14 cellular contexts compared by ENCODE assay signal in genomic region chr12:57147641-57147944, GRCh38. TPM values are rescaled to one million over a fixed set of nuclear protein-coding genes. Genes with fewer than 3 reads are reported as not detected.
DNase-seq lines count a peak whose midpoint lies in the region; ATAC-seq and TF ChIP-seq lines count a peak whose summit lies in the region.
"Had no signal": no experiment of that assay in that cellular context is flagged by ENCODE, and none has a peak within 500 bp of the region (broad histone marks: within the 10 kb centered on the region; RNA-seq: fewer than 3 reads in every experiment).

No MANE protein-coding gene starts in this region.

- no peak overlapping the region for H4K8ac ChIP-seq in neuronal stem cell (ENCODE audit: low read depth, low read length)

- TF ChIP-seq CTCF in chondrocyte (IDR thresholded peaks at IDR 0.05) = no peak
- no peak for TF ChIP-seq CTCF in right lobe of liver (IDR thresholded peaks at IDR 0.05)

- TF ChIP-seq POLR2A in right lobe of liver (IDR thresholded peaks at IDR 0.05) = no peak

- no peak overlapping the region for H3K4me3 ChIP-seq in right lobe of liver
- no peak overlapping the region for H3K4me3 ChIP-seq in subcutaneous abdominal adipose tissue (ENCODE audit: low read depth in 1 of 5, low read length in 5 of 5)
- no peak overlapping the region for H3K4me3 ChIP-seq in neuronal stem cell (ENCODE audit: low read length in 2 of 2)

- WGBS in right lobe of liver (ENCODE audit: insufficient coverage, low coverage, low lambda C conversion rate, missing lambda C conversion rate) = 78% methylated on average over 2 of the region's 4 CpGs
- no CpG with 5 or more reads among the region's 4 CpGs for WGBS in neuronal stem cell (ENCODE audit: extremely low coverage in 2 of 2, insufficient read length in 2 of 2, insufficient replicate concordance in 1 of 2), 2 donors

- H2BK5ac ChIP-seq in neuronal stem cell (ENCODE audit: low read length) = no peak overlapping the region

- no peak overlapping the region for H3K4me2 ChIP-seq in neuronal stem cell (ENCODE audit: insufficient read depth, low read length, poor library complexity, severe bottlenecking)

- peaks cover 42% of the 10 kb centered on the region for H3K36me3 Mint-ChIP-seq in chondrocyte (ENCODE audit: low read depth)
- H3K36me3 Mint-ChIP-seq: memory B cell had no signal

- no peak overlapping the region for H3K4ac ChIP-seq in neuronal stem cell (ENCODE audit: low read length)

- H3K14ac ChIP-seq in neuronal stem cell (ENCODE audit: low read length) = no peak overlapping the region

- H3K18ac ChIP-seq in neuronal stem cell (ENCODE audit: low read length) = no peak overlapping the region

- no peak overlapping the region for H2BK12ac ChIP-seq in neuronal stem cell (ENCODE audit: low read length)

- peak overlapping the region; percentile 15 to 77 (median 75) for H3K27ac ChIP-seq in right lobe of liver
- H3K27ac ChIP-seq in subcutaneous abdominal adipose tissue (ENCODE audit: low read depth, low read length) = peak overlapping the region; percentile 93
- H3K27ac ChIP-seq in neuronal stem cell (replicated peaks; ENCODE audit: low read length) = no peak overlapping the region

- ATAC-seq in right lobe of liver = no peak
- ATAC-seq in GM18909 (IDR thresholded peaks at IDR 0.05; ENCODE audit: poor library complexity, unreplicated experiment) = no peak

- H3K79me1 ChIP-seq in neuronal stem cell (ENCODE audit: low read depth, low read length) = no peaks in the 10 kb centered on the region

- H4K91ac ChIP-seq in neuronal stem cell (ENCODE audit: low read depth, low read length, poor library complexity) = no peak overlapping the region

- peak overlapping the region; percentile 90 for H3K27ac Mint-ChIP-seq in chondrocyte (ENCODE audit: unreplicated experiment)
- H3K27ac Mint-ChIP-seq: memory B cell; T-helper 1 cell treated with Interleukin-12 subunit alpha and Interleukin-12 subunit beta and Interleukin-4 antibody, amounts not matched to agents 30 μg/mL and 1 μg/mL, for 36 hours had no signal

- H3K36me3 ChIP-seq in right lobe of liver (peaks cover 0 to 50% (median 23%) of the 10 kb centered on the region in 4 donors), subcutaneous abdominal adipose tissue (ENCODE audit: control insufficient read depth in 5 of 5, insufficient read depth in 5 of 5, low read length in 5 of 5) (peaks cover 4 to 73% (median 48%) of the 10 kb centered on the region in 5 donors), neuronal stem cell (replicated peaks in 1 of 2; ENCODE audit: control insufficient read depth in 2 of 2, insufficient read depth in 2 of 2, low read length in 2 of 2) (peaks cover 35 to 98% of the 10 kb centered on the region in 2 donors)

- H2AFZ ChIP-seq in neuronal stem cell (ENCODE audit: low read length) = no peak overlapping the region

- intact Hi-C loops in right lobe of liver (cut with DNase I) = no loop called here

- H3K27me3 Mint-ChIP-seq in chondrocyte (ENCODE audit: low read depth) = no peaks in the 10 kb centered on the region
- H3K27me3 Mint-ChIP-seq: IgD-negative memory B cell had no signal

- H3K23ac ChIP-seq in neuronal stem cell (ENCODE audit: low read depth, low read length, poor library complexity) = no peak overlapping the region

- H3K9me3 ChIP-seq in right lobe of liver (no peaks in the 10 kb centered on the region), subcutaneous abdominal adipose tissue (ENCODE audit: control insufficient read depth in 5 of 5, low read length in 5 of 5) (no peaks in the 10 kb centered on the region), neuronal stem cell (replicated peaks in 1 of 2; ENCODE audit: control insufficient read depth in 2 of 2, insufficient read depth in 1 of 2, low read depth in 1 of 2, low read length in 2 of 2) (no peaks in the 10 kb centered on the region)

- DNase-seq in HK-2 (ENCODE audit: unreplicated experiment) (peak; percentile 35), chondrocyte (ENCODE audit: low spot score) (no peak), right lobe of liver (no peak), NK-92 (lab: John Stamatoyannopoulos, UW; ENCODE audit: unreplicated experiment) (no peak), neuronal stem cell (ENCODE audit: low spot score) (no peak), RPMI8226 (no peak)
- DNase-seq: activated T-cell treated with anti-CD3 and anti-CD28 coated beads, Interleukin-2, amount 50 U/mL, for 1 hour; NCI-H446; stimulated activated CD4-positive, alpha-beta T cell treated with anti-CD3 and anti-CD28 coated beads, Interleukin-4, amount 100 ng/mL, for 24 hours had no signal

- H3K4me1 ChIP-seq in right lobe of liver (peaks cover 0 to 89% (median 52%) of the 10 kb centered on the region in 4 donors), subcutaneous abdominal adipose tissue (ENCODE audit: control insufficient read depth in 5 of 5, insufficient read depth in 5 of 5, low read length in 5 of 5) (peaks cover 53 to 99% (median 91%) of the 10 kb centered on the region in 5 donors), neuronal stem cell (ENCODE audit: control insufficient read depth in 2 of 2, insufficient read depth in 1 of 2, low read depth in 1 of 2, low read length in 2 of 2) (peaks cover 4 to 13% of the 10 kb centered on the region in 2 donors)

- no peak overlapping the region for H2BK15ac ChIP-seq in neuronal stem cell (ENCODE audit: low read length)

- H3K4me1 Mint-ChIP-seq in chondrocyte (ENCODE audit: low read depth) = peaks cover 75% of the 10 kb centered on the region
- H3K4me1 Mint-ChIP-seq: IgD-negative memory B cell, memory B cell had no signal

- no peak overlapping the region for H2BK120ac ChIP-seq in neuronal stem cell (ENCODE audit: low read depth, low read length)

- H3K4me3 Mint-ChIP-seq in chondrocyte (ENCODE audit: unreplicated experiment) = peak overlapping the region; percentile 33
- H3K4me3 Mint-ChIP-seq: IgD-negative memory B cell; memory B cell; T-helper 1 cell treated with Interleukin-12 subunit alpha and Interleukin-12 subunit beta and Interleukin-4 antibody, amounts not matched to agents 30 μg/mL and 1 μg/mL, for 36 hours had no signal

- no peaks in the 10 kb centered on the region for H3K9me3 Mint-ChIP-seq in chondrocyte (ENCODE audit: low read depth)
- H3K9me3 Mint-ChIP-seq: IgD-negative memory B cell; memory B cell; T-helper 1 cell treated with Interleukin-12 subunit alpha and Interleukin-12 subunit beta and Interleukin-4 antibody, amounts not matched to agents 30 μg/mL and 1 μg/mL, for 36 hours had no signal

- no peaks in the 10 kb centered on the region for H3K27me3 ChIP-seq in right lobe of liver
- H3K27me3 ChIP-seq in subcutaneous abdominal adipose tissue (ENCODE audit: control insufficient read depth in 5 of 5, insufficient read depth in 4 of 5, low read length in 5 of 5) = no peaks in the 10 kb centered on the region
- no peaks in the 10 kb centered on the region for H3K27me3 ChIP-seq in neuronal stem cell (ENCODE audit: control insufficient read depth in 3 of 3, insufficient read depth in 3 of 3, low read depth in 1 of 3, low read length in 3 of 3)

- peak overlapping the region in 3 of 5 donors; percentile 10 to 65 (median 48) for H3K9ac ChIP-seq in subcutaneous abdominal adipose tissue (ENCODE audit: low read length in 5 of 5)
- H3K9ac ChIP-seq in neuronal stem cell (ENCODE audit: low read depth, low read length, poor library complexity) = no peak overlapping the region

- no peak overlapping the region for H2AK5ac ChIP-seq in neuronal stem cell (ENCODE audit: low read depth, low read length)

RNA-seq across cellular contexts. Expression of gene LRP1-AS, which starts 0.2 kb away (rescaled TPM):
- total RNA-seq in chondrocyte (not detected in 3 replicates), right lobe of liver (not detected)
- not detected for polyA plus RNA-seq in neuronal stem cell (2013, experiment 1 of 2)
- not detected for polyA plus RNA-seq in neuronal stem cell (2013, experiment 2 of 2)
- polyA plus RNA-seq: IgD-negative memory B cell had no signal

RNA-seq across cellular contexts. Expression of gene LRP1, which starts 19.3 kb away (rescaled TPM):
- total RNA-seq in chondrocyte (448 to 583 TPM (median 463 TPM) in 3 replicates), right lobe of liver (100 to 1,000 TPM; 268 to 387 (median 301) TPM)
- polyA plus RNA-seq in neuronal stem cell (2013, experiment 1 of 2) = 13.3 TPM
- 12.4 TPM for polyA plus RNA-seq in neuronal stem cell (2013, experiment 2 of 2)

RNA-seq across cellular contexts. Expression of gene STAT6, which starts 36.4 kb away (rescaled TPM):
- total RNA-seq in chondrocyte = 89.4 to 101 TPM (median 94.2 TPM) in 3 replicates
- total RNA-seq in right lobe of liver = 100 to 1,000 TPM in 3 of 6 experiments, 10 to 100 TPM in 3; 61.8 to 108 (median 94.7) TPM
- 9.9 TPM for polyA plus RNA-seq in neuronal stem cell (2013, experiment 1 of 2)
- 8.0 TPM for polyA plus RNA-seq in neuronal stem cell (2013, experiment 2 of 2)

RNA-seq across cellular contexts. Expression of gene NAB2, which starts 58.7 kb away (rescaled TPM):
- total RNA-seq in chondrocyte (30.7 to 32.5 TPM (median 31.1 TPM) in 3 replicates), right lobe of liver (10 to 100 TPM in 2 of 6 experiments, 1 to 10 TPM in 4; 6.1 to 13.1 (median 8.9) TPM)
- polyA plus RNA-seq in neuronal stem cell (2013, experiment 1 of 2) = 51.0 TPM
- 47.9 TPM for polyA plus RNA-seq in neuronal stem cell (2013, experiment 2 of 2)
